In the genomic region with DNA sequence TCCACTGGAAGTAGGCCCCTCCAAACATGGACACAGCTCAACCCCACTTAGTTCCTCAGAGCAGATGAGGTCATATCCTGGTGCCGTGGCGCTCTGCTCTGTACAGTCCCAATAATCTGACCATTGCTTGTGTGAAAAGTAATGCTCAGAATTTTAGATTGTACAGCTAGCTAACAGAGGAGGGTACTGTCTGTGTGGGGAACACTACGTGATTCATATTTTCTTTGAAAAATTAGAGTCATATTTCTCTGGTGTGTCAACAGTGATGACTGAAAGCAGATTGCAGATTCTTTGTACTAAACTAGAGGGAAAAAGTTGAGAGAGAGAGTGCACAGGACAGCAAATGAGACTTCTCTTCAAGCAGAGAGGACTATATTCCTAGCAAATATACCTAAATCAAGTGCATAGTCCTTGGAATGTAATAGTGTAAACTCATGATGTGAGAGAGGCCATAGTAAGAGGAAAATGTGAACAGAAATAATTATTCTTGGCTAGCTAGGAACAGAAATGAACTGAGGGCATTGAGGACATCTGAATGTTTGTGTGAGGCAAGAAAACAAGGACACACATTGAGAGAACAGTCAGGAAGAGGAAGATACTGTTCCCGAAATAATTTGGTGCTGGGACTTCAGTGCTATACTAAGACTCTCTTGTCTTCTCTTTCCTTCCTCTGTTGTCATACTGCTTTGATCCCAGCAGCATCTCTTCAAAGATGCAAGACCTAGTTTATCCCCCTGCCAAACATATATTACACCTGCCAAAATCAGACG, we compare ENCODE assay signal across 1 cellular context.
TF ChIP-seq lines count a peak whose summit lies in the region.

No MANE protein-coding gene starts in this region.

TF ChIP-seq in IMR-90, 13 proteins besides CTCF, POLR2A, EP300 and RAD21:
- TF ChIP-seq CHD1 (IDR thresholded peaks at IDR 0.05; ENCODE audit: low read depth, low read length) (no peak), MXI1 (IDR thresholded peaks at IDR 0.05; ENCODE audit: borderline replicate concordance, low read depth, low read length) (no peak), NFE2L2 (IDR thresholded peaks at IDR 0.05; ENCODE audit: low read depth, low read length) (no peak), BHLHE40 (IDR thresholded peaks at IDR 0.05; ENCODE audit: low read depth, low read length) (no peak), FOS (IDR thresholded peaks at IDR 0.05; ENCODE audit: low read depth, low read length) (no peak), SMC3 (IDR thresholded peaks at IDR 0.05; ENCODE audit: low read depth, low read length) (no peak), MAZ (IDR thresholded peaks at IDR 0.05; ENCODE audit: borderline replicate concordance, low read depth, low read length) (no peak), CEBPB (IDR thresholded peaks at IDR 0.05; ENCODE audit: low read depth, low read length) (no peak), RCOR1 (IDR thresholded peaks at IDR 0.05; ENCODE audit: insufficient replicate concordance, low read length) (no peak), RFX5 (IDR thresholded peaks at IDR 0.05; ENCODE audit: low read depth, low read length) (no peak), MAFK (IDR thresholded peaks at IDR 0.05; ENCODE audit: low read depth, low read length) (no peak)
- TF ChIP-seq, protein P1, sequence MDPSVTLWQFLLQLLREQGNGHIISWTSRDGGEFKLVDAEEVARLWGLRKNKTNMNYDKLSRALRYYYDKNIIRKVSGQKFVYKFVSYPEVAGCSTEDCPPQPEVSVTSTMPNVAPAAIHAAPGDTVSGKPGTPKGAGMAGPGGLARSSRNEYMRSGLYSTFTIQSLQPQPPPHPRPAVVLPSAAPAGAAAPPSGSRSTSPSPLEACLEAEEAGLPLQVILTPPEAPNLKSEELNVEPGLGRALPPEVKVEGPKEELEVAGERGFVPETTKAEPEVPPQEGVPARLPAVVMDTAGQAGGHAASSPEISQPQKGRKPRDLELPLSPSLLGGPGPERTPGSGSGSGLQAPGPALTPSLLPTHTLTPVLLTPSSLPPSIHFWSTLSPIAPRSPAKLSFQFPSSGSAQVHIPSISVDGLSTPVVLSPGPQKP (IDR thresholded peaks at IDR 0.05; ENCODE audit: borderline replicate concordance, low read depth, low read length), result no peak
- TF ChIP-seq, protein P2, sequence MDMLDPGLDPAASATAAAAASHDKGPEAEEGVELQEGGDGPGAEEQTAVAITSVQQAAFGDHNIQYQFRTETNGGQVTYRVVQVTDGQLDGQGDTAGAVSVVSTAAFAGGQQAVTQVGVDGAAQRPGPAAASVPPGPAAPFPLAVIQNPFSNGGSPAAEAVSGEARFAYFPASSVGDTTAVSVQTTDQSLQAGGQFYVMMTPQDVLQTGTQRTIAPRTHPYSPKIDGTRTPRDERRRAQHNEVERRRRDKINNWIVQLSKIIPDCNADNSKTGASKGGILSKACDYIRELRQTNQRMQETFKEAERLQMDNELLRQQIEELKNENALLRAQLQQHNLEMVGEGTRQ (IDR thresholded peaks at IDR 0.05; ENCODE audit: low read depth, low read length), result no peak
